ENCODE assay signal across 8 cellular contexts in genomic region chr5:71587709-71588532, GRCh38. TPM values are rescaled to one million over a fixed set of nuclear protein-coding genes. Genes with fewer than 3 reads are reported as not detected.
DNase-seq lines count a peak whose midpoint lies in the region; ATAC-seq, FAIRE-seq and TF ChIP-seq lines count a peak whose summit lies in the region.

No MANE protein-coding gene starts in this region.

- H3K36me3 ChIP-seq in right atrium auricular region (no peaks in the 10 kb centered on the region), skeletal muscle tissue (ENCODE audit: control insufficient read depth in 3 of 3, insufficient read depth in 3 of 3, low read length in 3 of 3) (no peaks in the 10 kb centered on the region)

- CTCF ChIA-PET in A549 (lab: Yijun Ruan, JAX) = interaction anchor here (0.7 to 1.8 kb wide), 3 partner anchors 13 to 113 kb away, joined by 3 to 10 read pairs (median 3); no protein-coding TSS in a partner anchor
- CTCF ChIA-PET in activated CD8-positive, alpha-beta T cell treated with anti-CD3 and anti-CD28 coated beads, Interleukin-2, amount 10 ng/mL, durations not matched to agents 7 days and 5 days (lab: Charles Lee) = interaction anchor here (0.7 to 7.8 kb wide), 4 partner anchors 9 to 112 kb away, joined by 3 to 100 read pairs (median 5); no protein-coding TSS in a partner anchor

- peak overlapping the region; percentile 94 for H3K4me3 Mint-ChIP-seq in activated CD8-positive, alpha-beta T cell treated with anti-CD3 and anti-CD28 coated beads, Interleukin-2, amount 10 ng/mL, durations not matched to agents 7 days and 5 days

- TF ChIP-seq RAD21 in A549 (conservative IDR thresholded peaks at IDR 0.05 in 1 of 2, IDR thresholded peaks at IDR 0.05 in 1 of 2) = no peak

- H3K4me3 ChIP-seq in A549 (peak overlapping the region; percentile 59), right atrium auricular region (peak overlapping the region; percentile 72 to 77), skeletal muscle tissue (ENCODE audit: low read length in 3 of 3) (peak overlapping the region; percentile 83 to 91 (median 84))

- peak overlapping the region; percentile 99 for H3K27ac Mint-ChIP-seq in activated CD8-positive, alpha-beta T cell treated with anti-CD3 and anti-CD28 coated beads, Interleukin-2, amount 10 ng/mL, durations not matched to agents 7 days and 5 days

- no peak for TF ChIP-seq POLR2A in A549 (IDR thresholded peaks at IDR 0.05; ENCODE audit: low read length)

- H3K9ac ChIP-seq in skeletal muscle tissue (ENCODE audit: low read depth in 1 of 3, low read length in 3 of 3) = peak overlapping the region; percentile 82 to 92 (median 91)

- peak in 1 of 2 experiments; percentile 7 for DNase-seq in A549 (ENCODE audit: low read depth in 1 of 2, low spot score in 1 of 2)
- DNase-seq in activated CD8-positive, alpha-beta T cell treated with anti-CD3 and anti-CD28 coated beads, Interleukin-2, amount 10 ng/mL, durations not matched to agents 7 days and 5 days = no peak
- no peak for DNase-seq in right atrium auricular region (ENCODE audit: low spot score)
- no peak for DNase-seq in midbrain (lab: John Stamatoyannopoulos, UW)
- DNase-seq in mesenteric fat pad (ENCODE audit: low spot score) = no peak

- no peaks in the 10 kb centered on the region for H3K9me3 ChIP-seq in A549
- H3K9me3 ChIP-seq in right atrium auricular region = no peaks in the 10 kb centered on the region
- no peaks in the 10 kb centered on the region for H3K9me3 ChIP-seq in skeletal muscle tissue (ENCODE audit: control insufficient read depth in 3 of 3, low read length in 3 of 3)

- H3K4me2 ChIP-seq in A549 = peak overlapping the region; percentile 93

- ATAC-seq in A549 (peak; percentile 7 to 19; a peak in 5 of 6 replicates), GM18907 (IDR thresholded peaks at IDR 0.05; ENCODE audit: unreplicated experiment) (peak; percentile 19), HG03139 (IDR thresholded peaks at IDR 0.05; ENCODE audit: unreplicated experiment) (peak; percentile 3)
- peak; percentile 13 for ATAC-seq in activated CD8-positive, alpha-beta T cell treated with anti-CD3 and anti-CD28 coated beads, Interleukin-2, amount 10 ng/mL, durations not matched to agents 7 days and 5 days

- 65% methylated on average over 19 of the region's 19 CpGs for WGBS in A549 (ENCODE audit: missing lambda C conversion rate)

- peaks cover 15% of the 10 kb centered on the region; the same call in 2 of the 3 replicates for H3K4me1 ChIP-seq in A549
- peaks cover 0 to 17% of the 10 kb centered on the region in 2 donors for H3K4me1 ChIP-seq in right atrium auricular region
- peaks cover 9 to 15% (median 12%) of the 10 kb centered on the region in 3 donors for H3K4me1 ChIP-seq in skeletal muscle tissue (ENCODE audit: control insufficient read depth in 3 of 3, insufficient read depth in 3 of 3, low read length in 3 of 3)

- no peak for FAIRE-seq in A549 (lab: Jason Lieb, UNC)

- POLR2A ChIA-PET in A549 (lab: Yijun Ruan, JAX) = interaction anchor here (0.6 to 2.3 kb wide), 4 partner anchors 8 to 134 kb away, joined by 3 to 10 read pairs (median 5); no protein-coding TSS in a partner anchor
- POLR2A ChIA-PET in activated CD8-positive, alpha-beta T cell treated with anti-CD3 and anti-CD28 coated beads, Interleukin-2, amount 10 ng/mL, durations not matched to agents 7 days and 5 days (lab: Charles Lee) = interaction anchor here (0.6 to 4.3 kb wide), 9 partner anchors 10 to 732 kb away, joined by 3 to 47 read pairs (median 4); partner anchors contain the start of genes MRPS27 and PTCD2

- peaks cover 37% of the 10 kb centered on the region for H3K4me1 Mint-ChIP-seq in activated CD8-positive, alpha-beta T cell treated with anti-CD3 and anti-CD28 coated beads, Interleukin-2, amount 10 ng/mL, durations not matched to agents 7 days and 5 days (ENCODE audit: low read depth)

- no peaks in the 10 kb centered on the region for H3K27me3 Mint-ChIP-seq in activated CD8-positive, alpha-beta T cell treated with anti-CD3 and anti-CD28 coated beads, Interleukin-2, amount 10 ng/mL, durations not matched to agents 7 days and 5 days (ENCODE audit: low read depth)

- H3K27ac ChIP-seq in A549 (peak overlapping the region; percentile 75 to 91), right atrium auricular region (peak overlapping the region; percentile 80 to 85), skeletal muscle tissue (ENCODE audit: low read depth, low read length) (peak overlapping the region; percentile 81)

- peaks cover 22% of the 10 kb centered on the region for H3K36me3 Mint-ChIP-seq in activated CD8-positive, alpha-beta T cell treated with anti-CD3 and anti-CD28 coated beads, Interleukin-2, amount 10 ng/mL, durations not matched to agents 7 days and 5 days (ENCODE audit: low read depth)

- TF ChIP-seq EP300 in A549 (IDR thresholded peaks at IDR 0.05) = no peak

- no peaks in the 10 kb centered on the region for H3K9me3 Mint-ChIP-seq in activated CD8-positive, alpha-beta T cell treated with anti-CD3 and anti-CD28 coated beads, Interleukin-2, amount 10 ng/mL, durations not matched to agents 7 days and 5 days (ENCODE audit: insufficient read depth)

- no peaks in the 10 kb centered on the region for H3K27me3 ChIP-seq in right atrium auricular region
- H3K27me3 ChIP-seq in skeletal muscle tissue (ENCODE audit: control insufficient read depth in 3 of 3, insufficient read depth in 3 of 3, low read length in 3 of 3) = no peaks in the 10 kb centered on the region

- TF ChIP-seq CTCF in A549 (IDR thresholded peaks at IDR 0.05) = no peak
- TF ChIP-seq CTCF in right atrium auricular region (IDR thresholded peaks at IDR 0.05) = no peak

TF ChIP-seq in A549, 52 proteins besides CTCF, POLR2A, EP300 and RAD21:
- TF ChIP-seq CBX8 (IDR thresholded peaks at IDR 0.05) (no peak), E2F6 (IDR thresholded peaks at IDR 0.05; ENCODE audit: borderline replicate concordance, low read depth) (no peak), CBX2 (IDR thresholded peaks at IDR 0.05; ENCODE audit: borderline replicate concordance, low read depth) (no peak), FOSB (CRISPR knock-in tag; IDR thresholded peaks at IDR 0.05) (no peak), HEYL (CRISPR knock-in tag; IDR thresholded peaks at IDR 0.05) (no peak), ZC3H11A (IDR thresholded peaks at IDR 0.05) (no peak), JUNB (IDR thresholded peaks at IDR 0.05) (no peak), MYC (IDR thresholded peaks at IDR 0.05; ENCODE audit: borderline replicate concordance, low read length) (no peak), EHF (CRISPR knock-in tag; IDR thresholded peaks at IDR 0.05) (no peak), CHD2 (IDR thresholded peaks at IDR 0.05; ENCODE audit: low read length, partially characterized antibody) (no peak), GATA3 (IDR thresholded peaks at IDR 0.05; ENCODE audit: borderline replicate concordance) (no peak), EHMT2 (IDR thresholded peaks at IDR 0.05; ENCODE audit: low read depth) (no peak), NR3C1 (IDR thresholded peaks at IDR 0.05) (no peak), ELK1 (IDR thresholded peaks at IDR 0.05; ENCODE audit: low read depth, low read length) (no peak), TP53 (CRISPR knock-in tag; IDR thresholded peaks at IDR 0.05) (no peak), FOSL2 (IDR thresholded peaks at IDR 0.05) (no peak), FOSL2 (CRISPR knock-in tag; IDR thresholded peaks at IDR 0.05) (no peak), PHF8 (IDR thresholded peaks at IDR 0.05; ENCODE audit: borderline replicate concordance, low read depth) (no peak)

RNA-seq across cellular contexts. Expression of gene MCCC2, which starts 0.8 kb away (rescaled TPM):
- polyA plus RNA-seq in A549 (2011; rRNA removed) (69.9 and 88.4 TPM in 2 replicates), A549 (2017; fragmentation: RNase III; extraction: RNeasy Plus Mini Kit Qiagen cat#74134 plus additional on column Dnase treatment) (47.4 to 52.7 TPM (median 49.4 TPM) in 3 replicates)
- 36.1 and 46.1 TPM in 2 replicates for polyA plus RNA-seq in A549 (2012; cell fraction: cytosol; rRNA removed)
- 24.8 and 39.9 TPM in 2 replicates for polyA plus RNA-seq in A549 (2012; cell fraction: nucleus; rRNA removed)
- polyA minus RNA-seq in A549 (2011; rRNA and poly(A)+ RNA removed) = 40.0 and 44.1 TPM in 2 replicates
- total RNA-seq in activated CD8-positive, alpha-beta T cell treated with anti-CD3 and anti-CD28 coated beads, Interleukin-2, amount 10 ng/mL, durations not matched to agents 7 days and 5 days = 10 to 100 TPM; 41.2 to 41.9 TPM
- total RNA-seq in right atrium auricular region (10 to 100 TPM; 30.7 to 73.6 TPM), skeletal muscle tissue (19.8 TPM), mesenteric fat pad (48.6 TPM)
